Comparison of ENCODE assay signal across 8 cellular contexts in the genomic region with DNA sequence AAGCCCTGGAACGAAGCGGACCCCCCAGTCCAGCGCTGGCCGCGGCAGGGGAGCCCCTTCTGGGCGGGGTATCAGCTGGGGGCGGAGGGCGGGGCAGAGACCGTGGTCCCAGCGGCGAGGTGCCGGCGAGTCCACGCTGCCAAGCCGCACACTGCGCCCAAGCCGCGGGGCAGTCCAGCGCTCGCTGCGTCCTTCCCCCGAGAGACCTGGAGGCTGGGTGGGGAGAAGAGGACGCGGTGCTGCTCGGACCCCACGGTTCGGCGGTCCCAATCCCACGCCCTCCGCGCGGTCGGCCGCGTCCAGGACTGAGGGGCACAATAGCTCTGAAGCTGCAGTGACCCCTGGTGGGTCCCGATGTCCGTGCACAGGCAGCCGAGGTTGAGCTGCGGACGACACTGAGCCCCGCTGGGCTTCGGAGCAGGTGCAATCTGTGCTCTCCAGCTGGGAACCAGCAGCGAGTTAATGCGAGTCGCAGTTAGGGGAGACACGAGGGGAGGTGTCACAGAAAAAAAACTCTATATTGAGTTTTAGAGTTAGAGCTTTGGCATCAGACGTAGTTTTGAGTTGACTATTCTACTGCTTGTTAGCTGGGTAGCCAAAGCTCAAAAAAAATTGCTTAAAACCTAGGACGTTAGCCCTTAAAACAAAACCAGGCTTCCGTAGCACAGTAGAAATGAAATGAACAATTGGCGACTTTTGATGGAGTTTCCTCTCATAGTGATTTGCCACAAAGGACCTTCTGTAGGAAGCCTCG. TPM values are rescaled to one million over a fixed set of nuclear protein-coding genes. Genes with fewer than 3 reads are reported as not detected.
DNase-seq lines count a peak whose midpoint lies in the region; ATAC-seq and TF ChIP-seq lines count a peak whose summit lies in the region.

No MANE protein-coding gene starts in this region.

- intact Hi-C loops in left ventricle myocardium inferior (cut with micrococcal nuclease) = loop anchor here (5.0 kb wide), 1 partner anchor 243 kb away; no protein-coding TSS in a partner anchor

- peak; percentile 80 for ATAC-seq in GM19452 (IDR thresholded peaks at IDR 0.05; ENCODE audit: unreplicated experiment)
- ATAC-seq in HG03469 (IDR thresholded peaks at IDR 0.05; ENCODE audit: unreplicated experiment) = peak; percentile 67

- no peaks in the 10 kb centered on the region for H3K27me3 ChIP-seq in left ventricle myocardium inferior (ENCODE audit: low read depth)
- H3K27me3 ChIP-seq in trophoblast cell (ENCODE audit: insufficient read depth, low read length) = no peaks in the 10 kb centered on the region

- no peak overlapping the region for H4K12ac ChIP-seq in trophoblast cell (ENCODE audit: low read depth, low read length)

- H3K4me3 ChIP-seq in left ventricle myocardium inferior = peak overlapping the region; percentile 88
- H3K4me3 ChIP-seq in trophoblast cell (ENCODE audit: low read depth, low read length) = peak overlapping the region; percentile 97

- no peaks in the 10 kb centered on the region for H3K9me3 ChIP-seq in left ventricle myocardium inferior (replicated peaks)
- peaks cover 2% of the 10 kb centered on the region for H3K9me3 ChIP-seq in trophoblast cell (ENCODE audit: insufficient read depth, low read depth, low read length)

- H3K4me1 ChIP-seq in left ventricle myocardium inferior (peaks cover 50% of the 10 kb centered on the region), trophoblast cell (ENCODE audit: control insufficient read depth in 1 of 2, insufficient read depth in 2 of 2, low read length in 2 of 2) (no peaks in the 10 kb centered on the region)

- peak overlapping the region; percentile 95 for H3K27ac ChIP-seq in left ventricle myocardium inferior (replicated peaks)
- H3K27ac ChIP-seq in trophoblast cell (ENCODE audit: low read depth, low read length) = no peak overlapping the region

- peak overlapping the region; percentile 70 for H3K9ac ChIP-seq in trophoblast cell (ENCODE audit: low read length)

- peak overlapping the region; percentile 92 for H3K4me2 ChIP-seq in trophoblast cell (ENCODE audit: low read length)

- H3K23ac ChIP-seq in trophoblast cell (ENCODE audit: low read length) = no peak overlapping the region

- H3K36me3 ChIP-seq in left ventricle myocardium inferior (no peaks in the 10 kb centered on the region), trophoblast cell (ENCODE audit: control insufficient read depth in 1 of 2, insufficient read depth in 2 of 2, low read length in 2 of 2) (no peaks in the 10 kb centered on the region)

- H3K79me2 ChIP-seq in trophoblast cell (ENCODE audit: control insufficient read depth, insufficient read depth, low read length, poor library complexity) = peaks cover 5% of the 10 kb centered on the region

- no peak overlapping the region for H3K4ac ChIP-seq in trophoblast cell (ENCODE audit: low read depth, low read length)

- no CpG with 5 or more reads among the region's 51 CpGs for WGBS in trophoblast cell (ENCODE audit: extremely low coverage, insufficient coverage, insufficient read length)

- H2AK5ac ChIP-seq in trophoblast cell (ENCODE audit: low read length) = no peak overlapping the region

- peak; percentile 97 for TF ChIP-seq CTCF in left ventricle myocardium inferior (IDR thresholded peaks at IDR 0.05; ENCODE audit: borderline replicate concordance)

- peak overlapping the region; percentile 40 for H4K8ac ChIP-seq in trophoblast cell (ENCODE audit: low read depth, low read length)

- no peak overlapping the region for H3K14ac ChIP-seq in trophoblast cell (ENCODE audit: low read length)

- H2BK120ac ChIP-seq in trophoblast cell (ENCODE audit: insufficient read depth, low read length, poor library complexity) = no peak overlapping the region

- no peak overlapping the region for H2BK5ac ChIP-seq in trophoblast cell (ENCODE audit: low read depth, low read length, poor library complexity)

- H2AFZ ChIP-seq in trophoblast cell (ENCODE audit: insufficient read depth, low read length, poor library complexity) = peak overlapping the region; percentile 30

- H2BK12ac ChIP-seq in trophoblast cell (ENCODE audit: low read length) = peak overlapping the region; percentile 7

- peaks cover 6% of the 10 kb centered on the region for H3K79me1 ChIP-seq in trophoblast cell (ENCODE audit: low read length)

- DNase-seq in DMS53 treated with DMSO at 0.1 percent for 48 hours (lab: John Stamatoyannopoulos, UW; ENCODE audit: unreplicated experiment) (peak; percentile 82), NCI-H82 treated with DMSO at 0.1 percent for 48 hours (lab: John Stamatoyannopoulos, UW; ENCODE audit: unreplicated experiment) (peak; percentile 62), amygdala (lab: John Stamatoyannopoulos, UW) (peak in 55 of 56 donors; percentile 10 to 85 (median 62)), left ventricle myocardium inferior (peak; percentile 89), trophoblast cell (peak; percentile 80 to 87), KG1 (lab: John Stamatoyannopoulos, UW) (no peak)

- peak overlapping the region; percentile 8 for H3K18ac ChIP-seq in trophoblast cell (ENCODE audit: low read length)

- H4K91ac ChIP-seq in trophoblast cell (ENCODE audit: low read depth, low read length) = no peak overlapping the region

RNA-seq across cellular contexts. Expression of gene EPB41L4A, which starts 1.2 kb away (rescaled TPM):
- 17.8 TPM for total RNA-seq in left ventricle myocardium inferior
- polyA plus RNA-seq in trophoblast cell (2013) = 5.7 and 6.6 TPM in 2 replicates
